In genomic region chr14:74133833-74134481, GRCh38 we compare ENCODE assay signal across 15 cellular contexts. TPM values are rescaled to one million over a fixed set of nuclear protein-coding genes. Genes with fewer than 3 reads are reported as not detected.
DNase-seq lines count a peak whose midpoint lies in the region; ATAC-seq and TF ChIP-seq lines count a peak whose summit lies in the region.
"Had no signal": no experiment of that assay in that cellular context is flagged by ENCODE, and none has a peak within 500 bp of the region (broad histone marks: within the 10 kb centered on the region; RNA-seq: fewer than 3 reads in every experiment).

No MANE protein-coding gene starts in this region.

- H3K27ac Mint-ChIP-seq in activated T-cell treated with anti-CD3 and anti-CD28 coated beads, Interleukin-2, amount 50 U/mL, for 24 hours: peak overlapping the region; percentile 12
- H3K27ac Mint-ChIP-seq in stimulated activated effector memory CD8-positive, alpha-beta T cell treated with anti-CD3 and anti-CD28 coated beads, Interleukin-12 subunit alpha, Interleukin-12 subunit beta, amount 100 ng/mL, for 72 hours: peak overlapping the region; percentile 77
- H3K27ac Mint-ChIP-seq: mesothelial cell of epicardium; stimulated activated memory B cell treated with anti-CD40 and anti-IgM and Interleukin-4, amounts not matched to agents 10 μg/mL and 1 μg/mL and 100 μg/mL, for 72 hours had no signal

- H3K36me3 ChIP-seq in iPS-20b (ENCODE audit: insufficient read depth, low read depth, low read length) (no peaks in the 10 kb centered on the region), gastroesophageal sphincter (no peaks in the 10 kb centered on the region), spleen (no peaks in the 10 kb centered on the region)

- H3K4me3 ChIP-seq in iPS-20b (ENCODE audit: low read length) (no peak overlapping the region), gastroesophageal sphincter (no peak overlapping the region), spleen (no peak overlapping the region)
- H3K4me3 ChIP-seq: psoas muscle had no signal

- DNase-seq in activated T-cell treated with anti-CD3 and anti-CD28 coated beads, Interleukin-2, amount 50 U/mL, for 24 hours: no peak
- no peak for DNase-seq in activated T-cell treated with anti-CD3 and anti-CD28 coated beads, Interleukin-2, amount 50 U/mL, for 1 hour
- peak; percentile 11 for DNase-seq in NCI-H526 treated with DMSO at 0.1 percent for 48 hours (lab: John Stamatoyannopoulos, UW)
- DNase-seq in stimulated activated effector memory CD8-positive, alpha-beta T cell treated with anti-CD3 and anti-CD28 coated beads, Interleukin-12 subunit alpha, Interleukin-12 subunit beta, amount 100 ng/mL, for 72 hours (ENCODE audit: low spot score in 2 of 2): no peak
- no peak for DNase-seq in spleen
- DNase-seq in NCI-H2081 treated with DMSO at 0.1 percent for 48 hours (lab: John Stamatoyannopoulos, UW): no peak
- DNase-seq: NCI-H1417; NCI-H69; psoas muscle; Right ventricle myocardium superior; stimulated activated CD4-positive, alpha-beta T cell treated with anti-CD3 and anti-CD28 coated beads, Interleukin-2, amount 100 ng/mL, for 48 hours had no signal

- 65 to 80% methylated on average over 2 to 3 of the region's 3 CpGs for WGBS in gastroesophageal sphincter (ENCODE audit: low coverage in 1 of 2), 2 donors
- 72 to 88% (median 77%) methylated on average over 3 of the region's 3 CpGs for WGBS in spleen, 5 donors

- intact Hi-C loops in spleen (cut with DNase I; ENCODE audit: low total_unique reads): no loop called here

- 0 out of 2 replicates have a peak overlapping the region, but pooled peaks have one; percentile 9 for H3K9ac ChIP-seq in iPS-20b (ENCODE audit: low read depth, low read length)

- H3K9me3 ChIP-seq in iPS-20b (ENCODE audit: insufficient read depth, low read depth, low read length) (no peaks in the 10 kb centered on the region), gastroesophageal sphincter (no peaks in the 10 kb centered on the region), spleen (no peaks in the 10 kb centered on the region)
- H3K9me3 ChIP-seq: psoas muscle had no signal

- no peak for TF ChIP-seq POLR2A in gastroesophageal sphincter (IDR thresholded peaks at IDR 0.05)
- TF ChIP-seq POLR2A in spleen (IDR thresholded peaks at IDR 0.05): no peak

- H3K9me3 Mint-ChIP-seq in activated T-cell treated with anti-CD3 and anti-CD28 coated beads, Interleukin-2, amount 50 U/mL, for 24 hours: no peaks in the 10 kb centered on the region
- no peaks in the 10 kb centered on the region for H3K9me3 Mint-ChIP-seq in stimulated activated effector memory CD8-positive, alpha-beta T cell treated with anti-CD3 and anti-CD28 coated beads, Interleukin-12 subunit alpha, Interleukin-12 subunit beta, amount 100 ng/mL, for 72 hours
- H3K9me3 Mint-ChIP-seq: mesothelial cell of epicardium had no signal

- no peaks in the 10 kb centered on the region for H3K36me3 Mint-ChIP-seq in activated T-cell treated with anti-CD3 and anti-CD28 coated beads, Interleukin-2, amount 50 U/mL, for 24 hours (ENCODE audit: low read depth)
- H3K36me3 Mint-ChIP-seq in stimulated activated effector memory CD8-positive, alpha-beta T cell treated with anti-CD3 and anti-CD28 coated beads, Interleukin-12 subunit alpha, Interleukin-12 subunit beta, amount 100 ng/mL, for 72 hours: no peaks in the 10 kb centered on the region
- H3K36me3 Mint-ChIP-seq: mesothelial cell of epicardium had no signal

- no peak for TF ChIP-seq EP300 in gastroesophageal sphincter (IDR thresholded peaks at IDR 0.05)

- H3K4me3 Mint-ChIP-seq in activated T-cell treated with anti-CD3 and anti-CD28 coated beads, Interleukin-2, amount 50 U/mL, for 24 hours: no peak overlapping the region
- no peak overlapping the region for H3K4me3 Mint-ChIP-seq in stimulated activated effector memory CD8-positive, alpha-beta T cell treated with anti-CD3 and anti-CD28 coated beads, Interleukin-12 subunit alpha, Interleukin-12 subunit beta, amount 100 ng/mL, for 72 hours
- H3K4me3 Mint-ChIP-seq: mesothelial cell of epicardium; stimulated activated memory B cell treated with anti-CD40 and anti-IgM and Interleukin-4, amounts not matched to agents 10 μg/mL and 1 μg/mL and 100 μg/mL, for 72 hours had no signal

- H3K4me1 ChIP-seq in iPS-20b (ENCODE audit: insufficient read depth, low read length): no peaks in the 10 kb centered on the region; the same call in 1 of the 2 replicates
- H3K4me1 ChIP-seq in gastroesophageal sphincter: no peaks in the 10 kb centered on the region
- peaks cover 0 to 32% (median 12%) of the 10 kb centered on the region in 6 donors for H3K4me1 ChIP-seq in spleen

- TF ChIP-seq CTCF in gastroesophageal sphincter (IDR thresholded peaks at IDR 0.05) (no peak), spleen (IDR thresholded peaks at IDR 0.05 in 8 of 11, conservative IDR thresholded peaks at IDR 0.05 in 3 of 11) (no peak)

- peaks cover 24% of the 10 kb centered on the region for H3K4me1 Mint-ChIP-seq in activated T-cell treated with anti-CD3 and anti-CD28 coated beads, Interleukin-2, amount 50 U/mL, for 24 hours (ENCODE audit: low read depth)
- H3K4me1 Mint-ChIP-seq in stimulated activated effector memory CD8-positive, alpha-beta T cell treated with anti-CD3 and anti-CD28 coated beads, Interleukin-12 subunit alpha, Interleukin-12 subunit beta, amount 100 ng/mL, for 72 hours: peaks cover 18% of the 10 kb centered on the region

- no peaks in the 10 kb centered on the region for H3K27me3 Mint-ChIP-seq in activated T-cell treated with anti-CD3 and anti-CD28 coated beads, Interleukin-2, amount 50 U/mL, for 24 hours
- H3K27me3 Mint-ChIP-seq: stimulated activated memory B cell treated with anti-CD40 and anti-IgM and Interleukin-4, amounts not matched to agents 10 μg/mL and 1 μg/mL and 100 μg/mL, for 72 hours had no signal

- H3K27ac ChIP-seq in iPS-20b (ENCODE audit: low read length) (no peak overlapping the region), gastroesophageal sphincter (no peak overlapping the region), spleen (peak overlapping the region in 3 of 8 donors; percentile 36 to 46 (median 43))
- H3K27ac ChIP-seq: psoas muscle had no signal

- no peak for ATAC-seq in stimulated activated effector memory CD8-positive, alpha-beta T cell treated with anti-CD3 and anti-CD28 coated beads, Interleukin-12 subunit alpha, Interleukin-12 subunit beta, amount 100 ng/mL, for 72 hours
- no peak for ATAC-seq in gastroesophageal sphincter
- ATAC-seq: stimulated activated memory B cell treated with anti-CD40 and anti-IgM and Interleukin-4, amounts not matched to agents 10 μg/mL and 1 μg/mL and 100 μg/mL, for 72 hours had no signal

- H3K27me3 ChIP-seq in iPS-20b (ENCODE audit: insufficient read depth, low read length) (no peaks in the 10 kb centered on the region), gastroesophageal sphincter (no peaks in the 10 kb centered on the region), spleen (replicated peaks in 1 of 7) (no peaks in the 10 kb centered on the region)

RNA-seq across cellular contexts. Expression of gene LIN52, which starts 49.2 kb away (rescaled TPM):
- 10 to 100 TPM in 2 of 4 donors, 1 to 10 TPM in 2; 8.1 to 15.9 (median 9.9) TPM for total RNA-seq in gastroesophageal sphincter
- 10 to 100 TPM in 3 of 7 donors, 1 to 10 TPM in 4; 6.4 to 11.3 (median 9.7) TPM for total RNA-seq in spleen
- polyA plus RNA-seq in spleen: 1 to 10 TPM; 4.0 to 7.0 (median 4.9) TPM

RNA-seq across cellular contexts. Expression of gene ALDH6A1, which starts 49.7 kb away (rescaled TPM):
- 10 to 100 TPM; 47.9 to 70.5 (median 61.3) TPM for total RNA-seq in gastroesophageal sphincter
- 10 to 100 TPM; 10.7 to 20.2 (median 12.2) TPM for total RNA-seq in spleen
- 1 to 10 TPM; 2.3 to 4.3 (median 3.2) TPM for polyA plus RNA-seq in spleen
